Comparison of ENCODE assay signal across 8 cellular contexts in the genomic region with DNA sequence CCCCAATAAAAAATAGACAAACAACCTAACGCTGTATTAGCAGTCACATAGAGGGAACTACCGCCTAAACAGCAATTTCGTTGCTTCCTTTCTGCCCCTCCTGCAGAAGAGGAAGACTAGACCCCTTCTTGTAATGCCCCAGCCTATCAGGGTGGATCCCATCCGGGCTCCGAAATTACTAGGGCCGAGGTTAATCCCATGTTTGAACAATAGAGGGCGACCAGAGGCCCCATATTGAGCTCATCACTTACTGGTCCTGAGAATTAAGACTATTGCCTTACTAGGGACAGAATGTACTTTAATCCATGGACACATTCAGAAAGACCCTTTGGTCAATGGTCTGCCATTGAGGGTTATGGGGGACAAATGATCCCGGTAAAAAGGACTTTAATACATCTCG. TPM values are rescaled to one million over a fixed set of nuclear protein-coding genes. Genes with fewer than 3 reads are reported as not detected.
A peak's percentile ranks its signal among the peaks of the same experiment; 100 is the strongest.
DNase-seq lines count a peak whose midpoint lies in the region; ATAC-seq and TF ChIP-seq lines count a peak whose summit lies in the region.

No MANE protein-coding gene starts in this region.

- CTCF ChIA-PET in activated CD8-positive, alpha-beta memory T cell treated with anti-CD3 and anti-CD28 coated beads, Interleukin-2, amount 10 ng/mL, durations not matched to agents 7 days and 5 days (lab: Charles Lee): interaction anchor here (0.6 to 1.4 kb wide), 5 partner anchors 10 to 459 kb away, joined by 3 to 4 read pairs (median 4); no protein-coding TSS in a partner anchor

- H3K4me1 ChIP-seq in upper lobe of right lung: no peaks in the 10 kb centered on the region

- TF ChIP-seq CTCF in epithelial cell of proximal tubule (conservative IDR thresholded peaks at IDR 0.05; ENCODE audit: low read depth, low read length) (peak; percentile 63), upper lobe of right lung (IDR thresholded peaks at IDR 0.05) (peak; percentile 65)

- no peak overlapping the region for H3K27ac Mint-ChIP-seq in activated CD8-positive, alpha-beta memory T cell treated with anti-CD3 and anti-CD28 coated beads, Interleukin-2, amount 10 ng/mL, durations not matched to agents 7 days and 5 days
- H3K27ac Mint-ChIP-seq in naive thymus-derived CD8-positive, alpha-beta T cell: no peak overlapping the region

- no peaks in the 10 kb centered on the region for H3K4me1 Mint-ChIP-seq in activated CD8-positive, alpha-beta memory T cell treated with anti-CD3 and anti-CD28 coated beads, Interleukin-2, amount 10 ng/mL, durations not matched to agents 7 days and 5 days
- peaks cover 0 to 1% (median 0%) of the 10 kb centered on the region in 4 donors for H3K4me1 Mint-ChIP-seq in naive thymus-derived CD8-positive, alpha-beta T cell

- H3K4me3 ChIP-seq in epithelial cell of proximal tubule (ENCODE audit: low read depth, low read length): no peak overlapping the region
- no peak overlapping the region for H3K4me3 ChIP-seq in upper lobe of right lung

- H3K27me3 Mint-ChIP-seq in activated CD8-positive, alpha-beta memory T cell treated with anti-CD3 and anti-CD28 coated beads, Interleukin-2, amount 10 ng/mL, durations not matched to agents 7 days and 5 days: no peaks in the 10 kb centered on the region
- H3K27me3 Mint-ChIP-seq in naive thymus-derived CD8-positive, alpha-beta T cell: no peaks in the 10 kb centered on the region

- no peaks in the 10 kb centered on the region for H3K36me3 ChIP-seq in upper lobe of right lung

- no peak overlapping the region for H3K27ac ChIP-seq in upper lobe of right lung

- no peaks in the 10 kb centered on the region for H3K27me3 ChIP-seq in upper lobe of right lung

- no peaks in the 10 kb centered on the region for H3K36me3 Mint-ChIP-seq in activated CD8-positive, alpha-beta memory T cell treated with anti-CD3 and anti-CD28 coated beads, Interleukin-2, amount 10 ng/mL, durations not matched to agents 7 days and 5 days
- H3K36me3 Mint-ChIP-seq in naive thymus-derived CD8-positive, alpha-beta T cell: no peaks in the 10 kb centered on the region

- no peaks in the 10 kb centered on the region for H3K9me3 Mint-ChIP-seq in activated CD8-positive, alpha-beta memory T cell treated with anti-CD3 and anti-CD28 coated beads, Interleukin-2, amount 10 ng/mL, durations not matched to agents 7 days and 5 days (ENCODE audit: low read depth)
- H3K9me3 Mint-ChIP-seq in naive thymus-derived CD8-positive, alpha-beta T cell: no peaks in the 10 kb centered on the region

- no peaks in the 10 kb centered on the region for H3K9me3 ChIP-seq in upper lobe of right lung

- peak; percentile 9 for DNase-seq in COLO668 (lab: John Stamatoyannopoulos, UW; ENCODE audit: unreplicated experiment)
- peak; percentile 2 to 64 for DNase-seq in NCI-H526 (lab: John Stamatoyannopoulos, UW)
- peak; percentile 56 for DNase-seq in activated CD8-positive, alpha-beta memory T cell treated with anti-CD3 and anti-CD28 coated beads, Interleukin-2, amount 10 ng/mL, durations not matched to agents 7 days and 5 days
- DNase-seq in epithelial cell of proximal tubule (ENCODE audit: low read depth): no peak
- peak; percentile 9 to 69 (median 34) for DNase-seq in naive thymus-derived CD8-positive, alpha-beta T cell
- DNase-seq in upper lobe of right lung: no peak
- no peak for DNase-seq in NCI-H146 (lab: John Stamatoyannopoulos, UW)

- ATAC-seq in GM21786 (IDR thresholded peaks at IDR 0.05; ENCODE audit: unreplicated experiment) (peak; percentile 58), upper lobe of right lung (peak; percentile 93)
- peak; percentile 78 for ATAC-seq in activated CD8-positive, alpha-beta memory T cell treated with anti-CD3 and anti-CD28 coated beads, Interleukin-2, amount 10 ng/mL, durations not matched to agents 7 days and 5 days
- ATAC-seq in naive thymus-derived CD8-positive, alpha-beta T cell: peak; percentile 78 to 84

- POLR2A ChIA-PET in naive thymus-derived CD8-positive, alpha-beta T cell (lab: Charles Lee): interaction anchor here (2.1 kb wide), 1 partner anchor 491 kb away, joined by 8 read pairs; a partner anchor contains a TSS

- intact Hi-C loops in upper lobe of right lung (cut with DNase I): no loop called here

- H3K4me3 Mint-ChIP-seq in activated CD8-positive, alpha-beta memory T cell treated with anti-CD3 and anti-CD28 coated beads, Interleukin-2, amount 10 ng/mL, durations not matched to agents 7 days and 5 days: no peak overlapping the region
- H3K4me3 Mint-ChIP-seq in naive thymus-derived CD8-positive, alpha-beta T cell: no peak overlapping the region

RNA-seq across cellular contexts. Expression of a gene that starts 11.8 kb away (rescaled TPM):
- total RNA-seq in activated CD8-positive, alpha-beta memory T cell treated with anti-CD3 and anti-CD28 coated beads, Interleukin-2, amount 10 ng/mL, durations not matched to agents 7 days and 5 days: 1 to 10 TPM in 1 of 2 experiments, under 1 TPM in 1; 0.89 to 3.2 TPM
- 1.5 and 3.1 TPM in 2 replicates for total RNA-seq in epithelial cell of proximal tubule
- 1 to 10 TPM; 5.2 to 5.8 TPM for total RNA-seq in naive thymus-derived CD8-positive, alpha-beta T cell
- polyA plus RNA-seq in naive thymus-derived CD8-positive, alpha-beta T cell: 1 to 10 TPM in 1 of 3 donors, under 1 TPM in 2; 0.32 to 2.1 (median 0.77) TPM
- total RNA-seq in upper lobe of right lung: 3.2 TPM

RNA-seq across cellular contexts. Expression of a gene that starts 47.2 kb away (rescaled TPM):
- not detected for total RNA-seq in activated CD8-positive, alpha-beta memory T cell treated with anti-CD3 and anti-CD28 coated beads, Interleukin-2, amount 10 ng/mL, durations not matched to agents 7 days and 5 days
- total RNA-seq in epithelial cell of proximal tubule (not detected in 2 replicates), upper lobe of right lung (not detected)
- not detected for total RNA-seq in naive thymus-derived CD8-positive, alpha-beta T cell
- polyA plus RNA-seq in naive thymus-derived CD8-positive, alpha-beta T cell: not detected

Comparison
In these comparisons a context has a peak if more than half of its experiments do, and no peak if none do; other contexts are left out.
1. DNase-seq: peak in COLO668 (single experiment), NCI-H526 (2 of 2), activated CD8-positive, alpha-beta memory T cell treated with anti-CD3 and anti-CD28 coated beads, Interleukin-2, amount 10 ng/mL, durations not matched to agents 7 days and 5 days (single experiment) and naive thymus-derived CD8-positive, alpha-beta T cell (10 of 10); none in epithelial cell of proximal tubule (single experiment), upper lobe of right lung (single experiment) and NCI-H146 (single experiment).
2. Peak in every context shown above with its lines, with median percentiles within 50 percentile points of each other: ATAC-seq.